8 cellular contexts compared by ENCODE assay signal in the genomic region with DNA sequence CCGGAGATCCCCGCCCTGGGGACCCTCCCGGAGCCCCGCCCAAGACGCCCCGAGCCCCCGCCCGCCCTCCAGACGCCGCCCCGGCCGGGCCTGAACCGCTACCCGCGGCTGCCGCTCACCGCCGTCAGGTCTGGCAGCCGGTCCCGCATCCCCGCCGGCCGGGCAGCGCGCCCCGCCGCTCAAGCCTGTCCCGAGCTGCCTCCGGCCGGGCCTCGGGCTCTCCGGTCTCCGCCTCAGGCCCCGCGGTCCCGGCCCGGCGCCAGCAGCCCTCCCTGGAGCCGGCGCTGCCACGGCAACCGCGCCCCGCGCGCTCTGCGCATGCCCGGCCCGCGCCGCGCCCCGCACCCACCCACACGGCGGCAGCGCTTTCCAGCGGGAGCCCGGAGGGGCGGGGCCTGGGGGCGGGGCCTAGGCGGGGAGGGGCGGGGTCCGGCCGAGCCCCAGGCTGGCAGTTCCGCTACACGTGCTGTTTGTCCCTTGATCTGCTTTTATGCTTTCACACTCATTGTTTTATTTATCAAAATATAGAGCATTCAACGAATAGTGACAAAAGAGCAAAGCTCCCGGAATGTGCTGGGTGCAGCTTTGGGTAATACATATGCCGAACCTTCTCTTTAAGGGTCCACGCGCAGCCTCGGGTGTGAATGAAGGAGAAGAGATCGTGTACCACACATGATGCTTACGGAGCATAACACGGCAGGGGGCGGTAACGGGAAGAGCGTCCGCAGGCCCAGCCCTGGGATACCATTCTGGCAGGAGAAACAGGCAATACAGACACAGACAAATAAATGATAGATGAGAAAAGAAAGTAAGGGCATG. TPM values are rescaled to one million over a fixed set of nuclear protein-coding genes. Genes with fewer than 3 reads are reported as not detected.
DNase-seq lines count a peak whose midpoint lies in the region; ATAC-seq and TF ChIP-seq lines count a peak whose summit lies in the region.

A gene (minus strand): TSS at position 300 of the 819 bp plus-strand sequence. CDS start 151 bp downstream, at position 149.

- peak within 1 kb of the TSS; percentile 74 for H3K27ac ChIP-seq in CD4-positive, CD25-positive, alpha-beta regulatory T cell (ENCODE audit: insufficient read depth, low read length, poor library complexity, severe bottlenecking)
- H3K27ac ChIP-seq in duodenal mucosa (ENCODE audit: low read depth, low read length) (no peak within 1 kb of the TSS), lower lobe of right lung (peak within 1 kb of the TSS; percentile 79)

- peak; percentile 20 for TF ChIP-seq CTCF in lower lobe of right lung (IDR thresholded peaks at IDR 0.05)

- H3K27me3 ChIP-seq in CD4-positive, CD25-positive, alpha-beta regulatory T cell (ENCODE audit: control insufficient read depth, insufficient read depth, low read length), result no peaks in the 10 kb centered on the region
- peaks cover 0 to 5% of the 10 kb centered on the region in 2 donors for H3K27me3 ChIP-seq in duodenal mucosa (ENCODE audit: control insufficient read depth in 1 of 2, insufficient read depth in 2 of 2, low read length in 2 of 2)
- no peaks in the 10 kb centered on the region for H3K27me3 ChIP-seq in lower lobe of right lung (ENCODE audit: low read depth)

- H3K4me1 ChIP-seq in CD4-positive, CD25-positive, alpha-beta regulatory T cell (ENCODE audit: control insufficient read depth, insufficient read depth, low read length, poor library complexity, severe bottlenecking), result peaks cover 11% of the 10 kb centered on the region
- H3K4me1 ChIP-seq in duodenal mucosa (ENCODE audit: control insufficient read depth in 1 of 2, insufficient read depth in 2 of 2, low read length in 2 of 2) (peaks cover 11 to 16% of the 10 kb centered on the region in 2 donors), lower lobe of right lung (peaks cover 27% of the 10 kb centered on the region)

- H3K9ac ChIP-seq in duodenal mucosa (ENCODE audit: low read depth in 1 of 2, low read length in 2 of 2), result peak within 1 kb of the TSS; percentile 28 to 39

- H3K27ac Mint-ChIP-seq in CD4-positive, CD25-positive, alpha-beta regulatory T cell, result peak within 1 kb of the TSS; percentile 88 to 94 (median 91)
- peak within 1 kb of the TSS; percentile 2 for H3K27ac Mint-ChIP-seq in activated CD4-positive, alpha-beta memory T cell treated with anti-CD3 and anti-CD28 coated beads, Interleukin-2, amount 10 ng/mL, durations not matched to agents 7 days and 5 days

- H3K36me3 ChIP-seq in CD4-positive, CD25-positive, alpha-beta regulatory T cell (ENCODE audit: control insufficient read depth, insufficient read depth, low read length), result no peaks in the 10 kb centered on the region
- H3K36me3 ChIP-seq in duodenal mucosa (ENCODE audit: control insufficient read depth in 1 of 2, insufficient read depth in 2 of 2, low read length in 2 of 2) (no peaks in the 10 kb centered on the region), lower lobe of right lung (no peaks in the 10 kb centered on the region)

- H3K27me3 Mint-ChIP-seq in CD4-positive, CD25-positive, alpha-beta regulatory T cell, result no peaks in the 10 kb centered on the region
- H3K27me3 Mint-ChIP-seq in activated CD4-positive, alpha-beta memory T cell treated with anti-CD3 and anti-CD28 coated beads, Interleukin-2, amount 10 ng/mL, durations not matched to agents 7 days and 5 days, result no peaks in the 10 kb centered on the region

- peak; percentile 90 to 91 for ATAC-seq in CD4-positive, CD25-positive, alpha-beta regulatory T cell (ENCODE audit: low read depth in 2 of 2)
- ATAC-seq in GM19328 (IDR thresholded peaks at IDR 0.05; ENCODE audit: unreplicated experiment) (peak; percentile 85), HG03460 (IDR thresholded peaks at IDR 0.05; ENCODE audit: unreplicated experiment) (peak; percentile 68), lower lobe of right lung (peak; percentile 97 to 99)

- peak within 1 kb of the TSS; percentile 86 to 95 (median 90) for H3K4me3 Mint-ChIP-seq in CD4-positive, CD25-positive, alpha-beta regulatory T cell
- peak within 1 kb of the TSS; percentile 78 for H3K4me3 Mint-ChIP-seq in activated CD4-positive, alpha-beta memory T cell treated with anti-CD3 and anti-CD28 coated beads, Interleukin-2, amount 10 ng/mL, durations not matched to agents 7 days and 5 days

- CTCF ChIA-PET in activated CD4-positive, alpha-beta memory T cell treated with anti-CD3 and anti-CD28 coated beads, Interleukin-2, amount 10 ng/mL, durations not matched to agents 7 days and 5 days (lab: Charles Lee), result interaction anchor here (0.9 to 4.1 kb wide), 7 partner anchors 10 to 91 kb away, joined by 3 to 36 read pairs (median 5); no protein-coding TSS in a partner anchor

- H3K36me3 Mint-ChIP-seq in CD4-positive, CD25-positive, alpha-beta regulatory T cell, result peaks cover 3% of the 10 kb centered on the region
- H3K36me3 Mint-ChIP-seq in activated CD4-positive, alpha-beta memory T cell treated with anti-CD3 and anti-CD28 coated beads, Interleukin-2, amount 10 ng/mL, durations not matched to agents 7 days and 5 days (ENCODE audit: low read depth), result no peaks in the 10 kb centered on the region

- peaks cover 12 to 42% (median 25%) of the 10 kb centered on the region in 4 donors for H3K4me1 Mint-ChIP-seq in CD4-positive, CD25-positive, alpha-beta regulatory T cell
- peaks cover 30% of the 10 kb centered on the region for H3K4me1 Mint-ChIP-seq in activated CD4-positive, alpha-beta memory T cell treated with anti-CD3 and anti-CD28 coated beads, Interleukin-2, amount 10 ng/mL, durations not matched to agents 7 days and 5 days

- H3K9me3 Mint-ChIP-seq in CD4-positive, CD25-positive, alpha-beta regulatory T cell, result no peaks in the 10 kb centered on the region
- H3K9me3 Mint-ChIP-seq in activated CD4-positive, alpha-beta memory T cell treated with anti-CD3 and anti-CD28 coated beads, Interleukin-2, amount 10 ng/mL, durations not matched to agents 7 days and 5 days, result no peaks in the 10 kb centered on the region

- intact Hi-C loops in lower lobe of right lung (cut with DNase I), result no loop called here

- DNase-seq in CD4-positive, CD25-positive, alpha-beta regulatory T cell, result peak; percentile 80 to 90 (median 86)
- DNase-seq in NCI-H69 (lab: John Stamatoyannopoulos, UW) (peak; percentile 91), lower lobe of right lung (peak; percentile 88)
- peak; percentile 89 for DNase-seq in activated CD4-positive, alpha-beta memory T cell treated with anti-CD3 and anti-CD28 coated beads, Interleukin-2, amount 10 ng/mL, durations not matched to agents 7 days and 5 days
- DNase-seq in stimulated activated CD4-positive, alpha-beta T cell treated with anti-CD3 and anti-CD28 coated beads, TNF-alpha, amount 100 ng/mL, for 1 hour (ENCODE audit: low read depth in 3 of 3, low spot score in 1 of 3), result peak; percentile 70 to 91 (median 80)

- POLR2A ChIA-PET in activated CD4-positive, alpha-beta memory T cell treated with anti-CD3 and anti-CD28 coated beads, Interleukin-2, amount 10 ng/mL, durations not matched to agents 7 days and 5 days (lab: Charles Lee), result interaction anchor here (0.9 to 3.9 kb wide), 5 partner anchors 11 to 41 kb away, joined by 3 to 26 read pairs (median 4); a partner anchor contains a TSS

- peak within 1 kb of the TSS; percentile 89 for H3K4me3 ChIP-seq in CD4-positive, CD25-positive, alpha-beta regulatory T cell (ENCODE audit: low read depth, low read length)
- H3K4me3 ChIP-seq in duodenal mucosa (ENCODE audit: low read depth in 1 of 2, low read length in 2 of 2), result peak within 1 kb of the TSS; percentile 51 to 78
- H3K4me3 ChIP-seq in lower lobe of right lung, result peak within 1 kb of the TSS; percentile 84

- no peaks in the 10 kb centered on the region for H3K9me3 ChIP-seq in CD4-positive, CD25-positive, alpha-beta regulatory T cell (ENCODE audit: control insufficient read depth in 2 of 2, low read length in 2 of 2)
- H3K9me3 ChIP-seq in duodenal mucosa (ENCODE audit: control insufficient read depth in 1 of 2, low read length in 2 of 2), result no peaks in the 10 kb centered on the region
- H3K9me3 ChIP-seq in lower lobe of right lung, result no peaks in the 10 kb centered on the region

RNA-seq across cellular contexts. Expression of the gene that starts here (rescaled TPM):
- 29.5 TPM for total RNA-seq in CD4-positive, CD25-positive, alpha-beta regulatory T cell
- polyA plus RNA-seq in CD4-positive, CD25-positive, alpha-beta regulatory T cell, result 10 to 100 TPM; 10.7 to 11.8 (median 11.4) TPM
- 10 to 100 TPM; 22.4 to 23.0 TPM for total RNA-seq in activated CD4-positive, alpha-beta memory T cell treated with anti-CD3 and anti-CD28 coated beads, Interleukin-2, amount 10 ng/mL, durations not matched to agents 7 days and 5 days
- total RNA-seq in lower lobe of right lung, result 24.6 TPM
